ENCODE assay signal across 8 cellular contexts in genomic region chr9:67058898-67059715, GRCh38.
DNase-seq lines count a peak whose midpoint lies in the region; ATAC-seq and TF ChIP-seq lines count a peak whose summit lies in the region.
"Not testable (repeated sequence)": the region's sequence is repeated elsewhere in the genome, so short reads cannot be mapped to it uniquely, and the experiment has no call there.

No MANE protein-coding gene starts in this region.

- not testable (repeated sequence) for H4K91ac ChIP-seq in IMR-90 (ENCODE audit: insufficient read depth, low read depth, low read length)

- not testable (repeated sequence) for H3K9me3 ChIP-seq in IMR-90 (ENCODE audit: control insufficient read depth, insufficient read depth, low read length); mammary epithelial cell (replicated peaks; ENCODE audit: insufficient read depth, low read length)

- H3K4ac ChIP-seq in IMR-90 (ENCODE audit: low read depth, low read length) = not testable (repeated sequence)

- H3K4me3 Mint-ChIP-seq in neural crest cell = peak overlapping the region; percentile 76

- not testable (repeated sequence) for H4K5ac ChIP-seq in IMR-90 (ENCODE audit: low read depth, low read length)

- H3K4me3 ChIP-seq in IMR-90 (ENCODE audit: insufficient read depth, low read depth, low read length) (peak overlapping the region; percentile 48), mammary epithelial cell (replicated peaks in 1 of 3; ENCODE audit: insufficient read depth in 1 of 3, low read depth in 2 of 3, low read length in 3 of 3) (peak overlapping the region in 2 of 3 experiments; percentile 32 to 44)

- not testable (repeated sequence) for H3K23ac ChIP-seq in IMR-90 (ENCODE audit: low read depth, low read length)

- not testable (repeated sequence) for H3K27ac ChIP-seq in IMR-90 (ENCODE audit: insufficient read depth, low read length); mammary epithelial cell (ENCODE audit: insufficient read depth, low read depth, low read length); foreskin keratinocyte

- no CpG with 5 or more reads among the region's 78 CpGs for WGBS in IMR-90 (ENCODE audit: extremely low coverage in 2 of 2, insufficient read length in 1 of 2), 2 experiments
- 0% methylated on average over 1 of the region's 78 CpGs for WGBS in mammary epithelial cell (ENCODE audit: low coverage, missing lambda C conversion rate)

- not testable (repeated sequence) for H4K20me1 ChIP-seq in IMR-90 (ENCODE audit: insufficient read depth, low read length); mammary epithelial cell (ENCODE audit: insufficient read depth, low read length)

- POLR2A ChIA-PET in IMR-90 (lab: Charles Lee; ENCODE audit: unreplicated experiment) = not testable (repeated sequence)

- peaks cover 11% of the 10 kb centered on the region for H3K79me2 ChIP-seq in mammary epithelial cell (ENCODE audit: insufficient read depth, low read length)

- H3K36me3 Mint-ChIP-seq in neural crest cell (ENCODE audit: low read depth) = not testable (repeated sequence)

- BruUV-seq in IMR-90 (replicated peaks; lab: Mats Ljungman, UMichigan); mammary epithelial cell (replicated peaks; lab: Mats Ljungman, UMichigan): not testable (repeated sequence)

- intact Hi-C loops in IMR-90 (cut with micrococcal nuclease); mammary epithelial cell (cut with micrococcal nuclease): not testable (repeated sequence)

- not testable (repeated sequence) for H3K18ac ChIP-seq in IMR-90 (ENCODE audit: low read depth, low read length)

- CTCF ChIA-PET in IMR-90 (lab: Yijun Ruan, JAX); mammary epithelial cell (lab: Charles Lee; ENCODE audit: low non-redundant PET): not testable (repeated sequence)

- H2AK9ac ChIP-seq in IMR-90 (replicated peaks; ENCODE audit: low read depth, low read length, poor library complexity) = not testable (repeated sequence)

- not testable (repeated sequence) for H2AFZ ChIP-seq in IMR-90 (replicated peaks; ENCODE audit: low read length, poor library complexity)
- peak overlapping the region; percentile 56 for H2AFZ ChIP-seq in mammary epithelial cell (ENCODE audit: low read depth, low read length)

- H3K14ac ChIP-seq in IMR-90 (replicated peaks; ENCODE audit: low read depth, low read length) = not testable (repeated sequence)

- H3K4me1 ChIP-seq in IMR-90 (ENCODE audit: control insufficient read depth, insufficient read depth, low read length); mammary epithelial cell (ENCODE audit: insufficient read depth, low read length); foreskin keratinocyte: not testable (repeated sequence)

- not testable (repeated sequence) for TF ChIP-seq RAD21 in IMR-90 (IDR thresholded peaks at IDR 0.05; ENCODE audit: low read length)

- TF ChIP-seq POLR2A in IMR-90 (IDR thresholded peaks at IDR 0.05; ENCODE audit: low read depth, low read length) = not testable (repeated sequence)

- H3K27me3 Mint-ChIP-seq in neural crest cell (ENCODE audit: low read depth) = not testable (repeated sequence)

- not testable (repeated sequence) for H3K4me1 Mint-ChIP-seq in neural crest cell

- peak overlapping the region; percentile 50; the same call in 1 of the 2 replicates for H3K4me2 ChIP-seq in IMR-90 (ENCODE audit: low read depth, low read length)
- peak overlapping the region; percentile 51 for H3K4me2 ChIP-seq in mammary epithelial cell (ENCODE audit: insufficient read depth, low read depth, low read length)

- not testable (repeated sequence) for H3K27me3 ChIP-seq in IMR-90 (ENCODE audit: control insufficient read depth, insufficient read depth, low read length); mammary epithelial cell (ENCODE audit: insufficient read depth, low read length); foreskin keratinocyte

- TF ChIP-seq CTCF in IMR-90 (conservative IDR thresholded peaks at IDR 0.05; ENCODE audit: low read depth, low read length) = not testable (repeated sequence)
- peak in 1 of 2 donors; percentile 8 for TF ChIP-seq CTCF in mammary epithelial cell (conservative IDR thresholded peaks at IDR 0.05 in 1 of 2, IDR thresholded peaks at IDR 0.05 in 1 of 2; ENCODE audit: extremely low read depth in 1 of 2, insufficient read depth in 1 of 2, low read depth in 1 of 2, low read length in 2 of 2)
- TF ChIP-seq CTCF in foreskin keratinocyte (conservative IDR thresholded peaks at IDR 0.05) = peak; percentile 54
- TF ChIP-seq CTCF in neural crest cell (conservative IDR thresholded peaks at IDR 0.05) = peak; percentile 36

- DNase-seq in Ammon's horn (ENCODE audit: low spot score) (peak; percentile 14), IMR-90 (peak; percentile 1), mammary epithelial cell (peak; percentile 57), foreskin keratinocyte (peak; percentile 8 to 27), iris pigment epithelial cell (ENCODE audit: low read depth) (peak; percentile 23), neural crest cell (ENCODE audit: low read depth, low spot score) (peak; percentile 27)
- DNase-seq in activated CD4-positive, alpha-beta T cell treated with anti-CD3 and anti-CD28 coated beads for 48 hours = peak; percentile 18
- DNase-seq in stimulated activated CD4-positive, alpha-beta T cell treated with anti-CD3 and anti-CD28 coated beads, Interleukin-1b, Interleukin-23, amount 100 ng/mL, for 48 hours = peak; percentile 6

- not testable (repeated sequence) for H2BK20ac ChIP-seq in IMR-90 (ENCODE audit: low read depth, low read length)

- H3K79me1 ChIP-seq in IMR-90 (ENCODE audit: low read depth in 1 of 2, low read length in 2 of 2) = not testable (repeated sequence)

- in situ Hi-C loops in IMR-90 (cut with MboI; ENCODE audit: low sequenced_read_pairs); mammary epithelial cell (cut with MboI; ENCODE audit: low sequenced_read_pairs in 2 of 2): not testable (repeated sequence)

- H3K27ac Mint-ChIP-seq in neural crest cell (ENCODE audit: unreplicated experiment) = not testable (repeated sequence)

- H3K9ac ChIP-seq in IMR-90 (ENCODE audit: low read depth, low read length); mammary epithelial cell (ENCODE audit: insufficient read depth, low read length): not testable (repeated sequence)

- not testable (repeated sequence) for H3K9me3 Mint-ChIP-seq in neural crest cell

- peak; percentile 32 for ATAC-seq in IMR-90 (ENCODE audit: low read depth)
- ATAC-seq in foreskin keratinocyte = peak; percentile 84

- not testable (repeated sequence) for H2AK5ac ChIP-seq in IMR-90 (ENCODE audit: low read depth, low read length)

- H3K9me1 ChIP-seq in IMR-90 (ENCODE audit: insufficient read depth, low read length) = not testable (repeated sequence)

- H2BK120ac ChIP-seq in IMR-90 (ENCODE audit: low read depth, low read length) = not testable (repeated sequence)

- dilution Hi-C loops in IMR-90 (cut with HindIII; ENCODE audit: low sequenced_read_pairs, unreplicated experiment); mammary epithelial cell (cut with HindIII; ENCODE audit: low sequenced_read_pairs): not testable (repeated sequence)

- not testable (repeated sequence) for H4K8ac ChIP-seq in IMR-90 (ENCODE audit: low read depth in 2 of 2, low read length in 2 of 2)

- not testable (repeated sequence) for H2BK5ac ChIP-seq in IMR-90 (ENCODE audit: low read depth, low read length, poor library complexity, severe bottlenecking)

- H2BK15ac ChIP-seq in IMR-90 (ENCODE audit: low read depth, low read length) = not testable (repeated sequence)

- H3K36me3 ChIP-seq in IMR-90 (ENCODE audit: control insufficient read depth, insufficient read depth, low read length); mammary epithelial cell (ENCODE audit: insufficient read depth, low read length): not testable (repeated sequence)

- H3K56ac ChIP-seq in IMR-90 (ENCODE audit: extremely low read depth, insufficient read depth, low read length) = not testable (repeated sequence)

Comparison
In these comparisons a context has a peak if more than half of its experiments do, and no peak if none do; other contexts are left out.
1. DNase-seq: peak in every context shown above with its lines; median percentile 57 in mammary epithelial cell; 27 in neural crest cell; 23 in iris pigment epithelial cell; 18 in activated CD4-positive, alpha-beta T cell treated with anti-CD3 and anti-CD28 coated beads for 48 hours; 18 in foreskin keratinocyte; 14 in Ammon's horn; 6 in stimulated activated CD4-positive, alpha-beta T cell treated with anti-CD3 and anti-CD28 coated beads, Interleukin-1b, Interleukin-23, amount 100 ng/mL, for 48 hours; 1 in IMR-90.